In genomic region chr2:168254158-168254935, GRCh38 we compare ENCODE assay signal across 15 cellular contexts. TPM values are rescaled to one million over a fixed set of nuclear protein-coding genes. Genes with fewer than 3 reads are reported as not detected.
DNase-seq lines count a peak whose midpoint lies in the region; ATAC-seq, FAIRE-seq and TF ChIP-seq lines count a peak whose summit lies in the region.
"Had no signal": no experiment of that assay in that cellular context is flagged by ENCODE, and none has a peak within 500 bp of the region (broad histone marks: within the 10 kb centered on the region; RNA-seq: fewer than 3 reads in every experiment).

No MANE protein-coding gene starts in this region.

- H3K4me1 ChIP-seq in ACC112 (ENCODE audit: control insufficient read depth, insufficient read depth, low read length, unreplicated experiment) (peaks cover 4% of the 10 kb centered on the region), kidney (ENCODE audit: control insufficient read depth in 1 of 2, insufficient read depth in 1 of 2, low read depth in 1 of 2, low read length in 2 of 2) (no peaks in the 10 kb centered on the region)
- H3K4me1 ChIP-seq: HAP-1 had no signal

- no peaks in the 10 kb centered on the region for H3K27me3 ChIP-seq in ACC112 (ENCODE audit: insufficient read depth, low read length)

- DNase-seq in EL (peak; percentile 85), RPMI7951 (ENCODE audit: low read depth) (peak; percentile 36), fibroblast of the aortic adventitia (ENCODE audit: low read depth) (peak; percentile 18), kidney (no peak), putamen (ENCODE audit: low spot score) (no peak), NCI-H1105 treated with DMSO at 0.1 percent for 48 hours (lab: John Stamatoyannopoulos, UW) (no peak)
- DNase-seq: activated CD4-positive, alpha-beta T cell treated with anti-CD3 and anti-CD28 coated beads for 1 hour; left cardiac atrium; stimulated activated CD4-positive, alpha-beta T cell treated with anti-CD3 and anti-CD28 coated beads, Interleukin-1b, Interleukin-23, amount 100 ng/mL, for 48 hours; stimulated activated naive B cell treated with anti-CD40 and anti-IgM and Interleukin-4, amounts not matched to agents 10 μg/mL and 1 μg/mL and 100 μg/mL, for 72 hours had no signal

- intact Hi-C loops in kidney (cut with DNase I): no loop called here

- no peaks in the 10 kb centered on the region for H3K79me2 ChIP-seq in ACC112 (ENCODE audit: control insufficient read depth, insufficient read depth, low read length, unreplicated experiment)

- no peaks in the 10 kb centered on the region for H3K36me3 ChIP-seq in ACC112 (ENCODE audit: insufficient read depth, low read length)
- H3K36me3 ChIP-seq in kidney (ENCODE audit: control insufficient read depth in 1 of 2, insufficient read depth in 2 of 2, low read length in 2 of 2): no peaks in the 10 kb centered on the region
- H3K36me3 ChIP-seq: HAP-1 had no signal

- H3K27ac ChIP-seq in ACC112 (ENCODE audit: low read depth, low read length) (no peak overlapping the region), kidney (ENCODE audit: low read depth in 2 of 2, low read length in 2 of 2) (no peak overlapping the region)

- FAIRE-seq in kidney (lab: Jason Lieb, UNC): no peak
- FAIRE-seq: GM12892, K562 had no signal

- peaks cover 0 to 7% of the 10 kb centered on the region in 2 donors for H3K9me3 ChIP-seq in kidney (ENCODE audit: control insufficient read depth in 1 of 2, low read length in 2 of 2)

- TF ChIP-seq CTCF in fibroblast of the aortic adventitia (IDR thresholded peaks at IDR 0.05; ENCODE audit: insufficient read depth, low read length): peak; percentile 7
- TF ChIP-seq CTCF in kidney (IDR thresholded peaks at IDR 0.05; ENCODE audit: borderline replicate concordance, extremely low read depth, insufficient read depth): no peak

- H3K9ac ChIP-seq in kidney (ENCODE audit: low read length in 2 of 2): no peak overlapping the region

- ATAC-seq in HG03175 (IDR thresholded peaks at IDR 0.05; ENCODE audit: unreplicated experiment): no peak
- ATAC-seq: K562; stimulated activated naive B cell treated with anti-CD40 and anti-IgM and Interleukin-4, amounts not matched to agents 10 μg/mL and 1 μg/mL and 100 μg/mL, for 72 hours had no signal

- no peak overlapping the region for H3K4me3 ChIP-seq in ACC112 (ENCODE audit: low read depth, low read length)
- no peak overlapping the region for H3K4me3 ChIP-seq in fibroblast of the aortic adventitia (ENCODE audit: low read depth, low read length)
- no peak overlapping the region for H3K4me3 ChIP-seq in kidney (ENCODE audit: low read length in 2 of 2)
- H3K4me3 ChIP-seq: HAP-1, K562 had no signal

- H2AFZ ChIP-seq in ACC112 (ENCODE audit: low read length, unreplicated experiment): peak overlapping the region; percentile 78

RNA-seq across cellular contexts. Expression of gene STK39, which starts 7.0 kb away (rescaled TPM):
- total RNA-seq in RPMI7951 (2014; rRNA removed; shearing (Covaris generic)): 21.9 and 27.4 TPM in 2 replicates
- 8.2 and 31.0 TPM in 2 replicates for total RNA-seq in fibroblast of the aortic adventitia (ENCODE audit: low replicate concordance)
- total RNA-seq in kidney: 27.1 TPM
- 15.9 TPM for polyA plus RNA-seq in kidney (ENCODE audit: insufficient read depth, low read depth, low replicate concordance)

Comparison
In these comparisons a context has a peak if more than half of its experiments do, and no peak if none do; other contexts are left out.
1. DNase-seq: peak in EL (single experiment), RPMI7951 (single experiment) and fibroblast of the aortic adventitia (single experiment); none in kidney (single experiment), putamen (single experiment) and NCI-H1105 treated with DMSO at 0.1 percent for 48 hours (single experiment).